Comparison of ENCODE assay signal across 27 cellular contexts in genomic region chr11:2368178-2368850, GRCh38.
"Had no signal": no experiment of that assay in that cellular context is flagged by ENCODE, and none has a peak within 500 bp of the region (broad histone marks: within the 10 kb centered on the region; RNA-seq: fewer than 3 reads in every experiment).

No MANE protein-coding gene starts in this region.

- H3K9me3 ChIP-seq: esophagus squamous epithelium, suprapubic skin, tibial artery had no signal

- H3K27me3 ChIP-seq: hepatocyte, neural progenitor cell, suprapubic skin, tibial artery had no signal

- H3K4me3 ChIP-seq: esophagus squamous epithelium, hepatocyte, lung, neural progenitor cell, smooth muscle cell, suprapubic skin, tibial artery had no signal

- H3K4me1 ChIP-seq: neural progenitor cell, suprapubic skin had no signal

- DNase-seq: activated CD4-positive, alpha-beta memory T cell treated with anti-CD3 and anti-CD28 coated beads, Interleukin-2, amount 10 ng/mL, durations not matched to agents 7 days and 5 days; activated CD4-positive, alpha-beta T cell treated with anti-CD3 and anti-CD28 coated beads, Interleukin-2, amount 10 ng/mL, durations not matched to agents 7 days and 5 days; activated CD4-positive, CD25-positive, alpha-beta regulatory T cell treated with anti-CD3 and anti-CD28 coated beads, Interleukin-2, amount 50 U/mL, for 72 hours; activated gamma-delta T cell treated with Interleukin-2 at 50 U/mL for 16 hours; activated naive CD8-positive, alpha-beta T cell treated with anti-CD3 and anti-CD28 coated beads, Interleukin-2, amount 50 U/mL, for 24 hours; activated T-cell treated with anti-CD3 and anti-CD28 coated beads, Interleukin-2, amount 50 U/mL, for 4 hours; amygdala; central memory CD4-positive, alpha-beta T cell; dermis blood vessel endothelial cell; effector CD4-positive, alpha-beta T cell; esophagus squamous epithelium; foreskin melanocyte; left colon; mesendoderm; natural killer cell; stimulated activated CD4-positive, alpha-beta T cell treated with anti-CD3 and anti-CD28 coated beads, Interleukin-15, amount 100 ng/mL, for 24 hours; stimulated activated CD4-positive, alpha-beta T cell treated with anti-CD3 and anti-CD28 coated beads, Interleukin-2, amount 100 ng/mL, for 24 hours; stimulated activated naive B cell treated with anti-CD40 and anti-IgM and Interleukin-4, amounts not matched to agents 10 μg/mL and 1 μg/mL and 100 μg/mL, for 72 hours; T-helper 2 cell; tibial artery had no signal

- ATAC-seq: activated naive CD8-positive, alpha-beta T cell treated with anti-CD3 and anti-CD28 coated beads, Interleukin-2, amount 50 U/mL, for 24 hours; activated T-cell treated with anti-CD3 and anti-CD28 coated beads, Interleukin-2, amount 50 U/mL, for 4 hours; activated T-helper 17 cell treated with anti-CD3 and anti-CD28 coated beads, Interleukin-2, amount 50 U/mL, for 72 hours; left colon; natural killer cell; SK-N-SH treated with all-trans-retinoic acid at 6 μM for 48 hours; stimulated activated naive B cell treated with anti-CD40 and anti-IgM and Interleukin-4, amounts not matched to agents 10 μg/mL and 1 μg/mL and 100 μg/mL, for 72 hours had no signal

- H3K27ac ChIP-seq: esophagus squamous epithelium, hepatocyte, neural progenitor cell, suprapubic skin had no signal

- H3K36me3 ChIP-seq: esophagus squamous epithelium, neural progenitor cell, suprapubic skin, tibial artery had no signal
